In genomic region chr15:63498815-63499549, GRCh38 we compare ENCODE assay signal across 12 cellular contexts. TPM values are rescaled to one million over a fixed set of nuclear protein-coding genes. Genes with fewer than 3 reads are reported as not detected.
DNase-seq lines count a peak whose midpoint lies in the region; ATAC-seq, FAIRE-seq and TF ChIP-seq lines count a peak whose summit lies in the region.
"Had no signal": no experiment of that assay in that cellular context is flagged by ENCODE, and none has a peak within 500 bp of the region (broad histone marks: within the 10 kb centered on the region; RNA-seq: fewer than 3 reads in every experiment).

No MANE protein-coding gene starts in this region.

- TF ChIP-seq CTCF in VCaP (conservative IDR thresholded peaks at IDR 0.05), result no peak

- H3K4me3 ChIP-seq in BLaER1 (no peak overlapping the region), mesenchymal stem cell (ENCODE audit: insufficient read depth in 1 of 2, low read depth in 1 of 2, low read length in 2 of 2) (no peak overlapping the region)
- H3K4me3 ChIP-seq in CD4-positive, CD25-positive, alpha-beta regulatory T cell (ENCODE audit: low read depth, low read length), result peak overlapping the region; percentile 42
- H3K4me3 ChIP-seq: hepatocyte, ovary had no signal

- H3K36me3 Mint-ChIP-seq in CD4-positive, CD25-positive, alpha-beta regulatory T cell, result no peaks in the 10 kb centered on the region

- H3K4me1 Mint-ChIP-seq in CD4-positive, CD25-positive, alpha-beta regulatory T cell, result peaks cover 0 to 61% (median 53%) of the 10 kb centered on the region in 4 donors

- DNase-seq in CD4-positive, CD25-positive, alpha-beta regulatory T cell, result peak in 1 of 3 donors; percentile 71
- DNase-seq in mesenchymal stem cell, result no peak
- no peak for DNase-seq in NCI-H2081 (lab: John Stamatoyannopoulos, UW)
- DNase-seq in GM03348 (ENCODE audit: low spot score), result no peak
- DNase-seq in UCSD-AML1 (lab: John Stamatoyannopoulos, UW; ENCODE audit: unreplicated experiment), result no peak
- DNase-seq in GM19239 (ENCODE audit: insufficient read length, low spot score), result no peak
- DNase-seq: H7, ovary had no signal

- H4K20me1 ChIP-seq in BLaER1, result no peaks in the 10 kb centered on the region

- no peaks in the 10 kb centered on the region for H3K27me3 Mint-ChIP-seq in CD4-positive, CD25-positive, alpha-beta regulatory T cell

- no peak overlapping the region for H2BK5ac ChIP-seq in mesenchymal stem cell (ENCODE audit: low read depth, low read length, poor library complexity, severe bottlenecking)

- H3K18ac ChIP-seq in mesenchymal stem cell (ENCODE audit: low read depth in 1 of 2, low read length in 2 of 2), result no peak overlapping the region

- H3K9ac ChIP-seq in BLaER1 (no peak overlapping the region), mesenchymal stem cell (ENCODE audit: low read length) (no peak overlapping the region)

- no peaks in the 10 kb centered on the region for H3K36me3 ChIP-seq in BLaER1
- no peaks in the 10 kb centered on the region for H3K36me3 ChIP-seq in CD4-positive, CD25-positive, alpha-beta regulatory T cell (ENCODE audit: control insufficient read depth, insufficient read depth, low read length)
- no peaks in the 10 kb centered on the region for H3K36me3 ChIP-seq in mesenchymal stem cell (ENCODE audit: control insufficient read depth in 1 of 2, insufficient read depth in 2 of 2, low read depth in 1 of 2, low read length in 2 of 2)
- H3K36me3 ChIP-seq: ovary had no signal

- H3K4me2 ChIP-seq in BLaER1, result peak overlapping the region; percentile 97
- H3K4me2 ChIP-seq in mesenchymal stem cell (ENCODE audit: low read length, poor library complexity, severe bottlenecking), result no peak overlapping the region
- H3K4me2 ChIP-seq: hepatocyte had no signal

- H4K91ac ChIP-seq in mesenchymal stem cell (ENCODE audit: low read length), result no peak overlapping the region

- no peak overlapping the region for H3K4ac ChIP-seq in mesenchymal stem cell (ENCODE audit: low read depth in 1 of 2, low read length in 2 of 2)

- no peak overlapping the region for H2AFZ ChIP-seq in mesenchymal stem cell (ENCODE audit: low read depth, low read length)
- H2AFZ ChIP-seq: hepatocyte had no signal

- H2BK15ac ChIP-seq in mesenchymal stem cell (ENCODE audit: low read depth, poor library complexity, severe bottlenecking), result no peak overlapping the region

- peak overlapping the region in 3 of 4 donors; percentile 17 to 54 (median 24) for H3K4me3 Mint-ChIP-seq in CD4-positive, CD25-positive, alpha-beta regulatory T cell

- 95% methylated on average over 13 of the region's 16 CpGs for WGBS in mesenchymal stem cell

- peak overlapping the region; percentile 53 for H2AK5ac ChIP-seq in mesenchymal stem cell (ENCODE audit: low read length, severe bottlenecking)

- H3K9me3 ChIP-seq in BLaER1 (no peaks in the 10 kb centered on the region), mesenchymal stem cell (ENCODE audit: control insufficient read depth, low read length) (no peaks in the 10 kb centered on the region)
- no peaks in the 10 kb centered on the region for H3K9me3 ChIP-seq in CD4-positive, CD25-positive, alpha-beta regulatory T cell (ENCODE audit: control insufficient read depth in 2 of 2, low read length in 2 of 2)
- H3K9me3 ChIP-seq: ovary had no signal

- H3K23ac ChIP-seq in mesenchymal stem cell (ENCODE audit: low read length in 2 of 2), result no peak overlapping the region

- peak overlapping the region in 1 of 3 donors; percentile 95 for H3K27ac Mint-ChIP-seq in CD4-positive, CD25-positive, alpha-beta regulatory T cell

- peak overlapping the region in 1 of 2 experiments; percentile 29 for H2BK12ac ChIP-seq in mesenchymal stem cell (ENCODE audit: low read length in 2 of 2)

- no peaks in the 10 kb centered on the region for H3K9me3 Mint-ChIP-seq in CD4-positive, CD25-positive, alpha-beta regulatory T cell

- H3K4me1 ChIP-seq in BLaER1 (peaks cover 76% of the 10 kb centered on the region), mesenchymal stem cell (ENCODE audit: control insufficient read depth, insufficient read depth, low read depth, low read length) (peaks cover 14% of the 10 kb centered on the region)
- peaks cover 98% of the 10 kb centered on the region for H3K4me1 ChIP-seq in CD4-positive, CD25-positive, alpha-beta regulatory T cell (ENCODE audit: control insufficient read depth, insufficient read depth, low read length, poor library complexity, severe bottlenecking)

- H3K14ac ChIP-seq in mesenchymal stem cell (ENCODE audit: low read length in 2 of 2), result no peak overlapping the region

- FAIRE-seq in GM19239 (lab: Jason Lieb, UNC), result no peak
- FAIRE-seq: GM12891 had no signal

- no peaks in the 10 kb centered on the region for H3K27me3 ChIP-seq in BLaER1
- H3K27me3 ChIP-seq in CD4-positive, CD25-positive, alpha-beta regulatory T cell (ENCODE audit: control insufficient read depth, insufficient read depth, low read length), result no peaks in the 10 kb centered on the region
- peaks cover 0 to 11% of the 10 kb centered on the region in 2 experiments for H3K27me3 ChIP-seq in mesenchymal stem cell (ENCODE audit: control insufficient read depth in 1 of 2, insufficient read depth in 1 of 2, low read length in 2 of 2)
- H3K27me3 ChIP-seq: hepatocyte, ovary had no signal

- no peak overlapping the region for H4K8ac ChIP-seq in mesenchymal stem cell (ENCODE audit: low read length)

- H3K27ac ChIP-seq in BLaER1 (peak overlapping the region; percentile 59; the same call in 1 of the 2 replicates), VCaP (peak overlapping the region; percentile 98; the same call in 1 of the 2 replicates), mesenchymal stem cell (ENCODE audit: low read length, poor library complexity, severe bottlenecking) (no peak overlapping the region)
- H3K27ac ChIP-seq in CD4-positive, CD25-positive, alpha-beta regulatory T cell (ENCODE audit: insufficient read depth, low read length, poor library complexity, severe bottlenecking), result peak overlapping the region; percentile 99
- H3K27ac ChIP-seq: ovary had no signal

- ATAC-seq in CD4-positive, CD25-positive, alpha-beta regulatory T cell (ENCODE audit: low read depth in 2 of 2), result no peak

- H3K79me1 ChIP-seq in mesenchymal stem cell (replicated peaks; ENCODE audit: low read length, poor library complexity, severe bottlenecking), result no peaks in the 10 kb centered on the region

- no peak overlapping the region for H2BK120ac ChIP-seq in mesenchymal stem cell (ENCODE audit: low read depth, low read length)

RNA-seq across cellular contexts. Expression of gene USP3, which starts 5.4 kb away (rescaled TPM):
- total RNA-seq in CD4-positive, CD25-positive, alpha-beta regulatory T cell, result 223 TPM
- 10 to 100 TPM; 49.5 to 57.2 (median 55.3) TPM for polyA plus RNA-seq in CD4-positive, CD25-positive, alpha-beta regulatory T cell
- polyA plus RNA-seq in mesenchymal stem cell (2013, experiment 1 of 2), result 21.2 TPM
- polyA plus RNA-seq in mesenchymal stem cell (2013, experiment 2 of 2), result 20.6 TPM
